ENCODE assay signal across 12 cellular contexts in the genomic region with DNA sequence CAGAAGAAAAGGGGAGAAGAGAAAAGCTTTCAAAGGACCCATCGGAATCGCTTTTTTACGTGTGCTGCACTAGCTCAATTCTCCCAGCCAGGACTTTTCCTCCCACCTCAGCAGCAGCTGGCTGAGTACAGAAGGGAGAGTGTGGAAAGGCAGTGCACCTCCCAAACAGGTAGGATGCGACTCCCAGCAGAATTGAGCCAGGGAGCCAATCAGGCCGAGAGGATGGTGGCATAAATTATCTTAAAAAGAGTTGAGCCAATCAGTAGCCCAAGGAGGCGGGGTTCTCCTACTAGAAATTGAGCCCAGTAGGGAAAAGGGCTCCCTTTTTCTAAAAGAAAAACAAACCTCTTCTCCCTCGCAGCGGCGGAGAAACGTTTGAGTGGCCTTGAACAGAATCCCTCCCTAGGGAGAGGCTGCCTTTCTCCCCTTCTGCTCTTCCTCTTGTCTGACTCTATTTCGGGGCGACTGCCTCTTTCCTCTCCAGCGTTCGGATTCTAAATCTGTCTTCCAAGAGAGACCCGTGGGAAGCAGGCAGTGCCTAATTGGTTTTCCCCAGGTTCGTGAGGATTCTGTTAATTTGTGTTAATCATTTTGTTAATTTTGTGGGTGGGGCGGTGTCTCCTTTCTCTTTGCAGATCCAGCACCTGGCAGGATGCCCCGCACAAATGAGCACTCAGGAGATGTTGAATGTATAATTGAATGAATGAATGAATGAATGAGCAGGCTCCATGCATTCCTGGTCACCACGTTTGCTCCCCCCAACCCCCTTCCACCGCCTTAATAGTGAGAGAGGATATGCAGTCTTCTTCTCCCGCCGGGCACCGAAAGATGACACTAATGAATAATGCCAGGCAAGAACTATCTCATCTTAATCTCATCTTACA.
DNase-seq lines count a peak whose midpoint lies in the region; ATAC-seq lines count a peak whose summit lies in the region.
"Had no signal": no experiment of that assay in that cellular context is flagged by ENCODE, and none has a peak within 500 bp of the region (broad histone marks: within the 10 kb centered on the region; RNA-seq: fewer than 3 reads in every experiment).

A gene (minus strand): TSS at position 183 of the 884 bp plus-strand sequence. CDS start 141 bp downstream, at position 42.

- peak; percentile 23 for DNase-seq in DMS153 (lab: John Stamatoyannopoulos, UW)
- DNase-seq in NCI-H2171 treated with DMSO at 0.1 percent for 48 hours (lab: John Stamatoyannopoulos, UW): peak; percentile 72
- peak; percentile 49 for DNase-seq in globus pallidus (ENCODE audit: low spot score)
- DNase-seq in nucleus accumbens (lab: John Stamatoyannopoulos, UW): peak in 54 of 56 donors; percentile 1 to 88 (median 48)
- DNase-seq in NCI-H1694 treated with DMSO at 0.1 percent for 48 hours (lab: John Stamatoyannopoulos, UW): no peak
- DNase-seq in cortex of kidney (lab: John Stamatoyannopoulos, UW): no peak
- DNase-seq in UCSD-AML1 (lab: John Stamatoyannopoulos, UW; ENCODE audit: unreplicated experiment): no peak
- DNase-seq: CD4-positive, CD25-positive, alpha-beta regulatory T cell; sigmoid colon had no signal

- no peak for ATAC-seq in HG02642 (IDR thresholded peaks at IDR 0.05; ENCODE audit: poor library complexity, unreplicated experiment)
- ATAC-seq: activated T-helper 17 cell treated with anti-CD3 and anti-CD28 coated beads, Interleukin-2, amount 50 U/mL, for 72 hours; HCT116 had no signal

Comparison
In these comparisons a context has a peak if more than half of its experiments do, and no peak if none do; other contexts are left out.
1. DNase-seq: peak in DMS153 (single experiment), NCI-H2171 treated with DMSO at 0.1 percent for 48 hours (single experiment), globus pallidus (single experiment) and nucleus accumbens (54 of 56); none in NCI-H1694 treated with DMSO at 0.1 percent for 48 hours (single experiment), cortex of kidney (single experiment) and UCSD-AML1 (single experiment).